ENCODE assay signal across 1 cellular context in genomic region chr2:54862742-54863141, GRCh38.
TF ChIP-seq lines count a peak whose summit lies in the region.

No MANE protein-coding gene starts in this region.

TF ChIP-seq in GM23338, 12 proteins besides CTCF, POLR2A, EP300 and RAD21 (continued from another document):
- no peak for TF ChIP-seq REST (IDR thresholded peaks at IDR 0.05; ENCODE audit: unreplicated experiment)
- no peak for TF ChIP-seq NANOG (IDR thresholded peaks at IDR 0.05; ENCODE audit: borderline replicate concordance)
- no peak for TF ChIP-seq JUNB (IDR thresholded peaks at IDR 0.05; ENCODE audit: unreplicated experiment)
- no peak for TF ChIP-seq EZH2phosphoT487 (IDR thresholded peaks at IDR 0.05; ENCODE audit: unreplicated experiment)
- TF ChIP-seq ZNF114 (CRISPR knock-in tag; IDR thresholded peaks at IDR 0.05), result no peak
- TF ChIP-seq ZNF462 (CRISPR knock-in tag; IDR thresholded peaks at IDR 0.05), result no peak
- TF ChIP-seq POLR2AphosphoS5 (IDR thresholded peaks at IDR 0.05; ENCODE audit: low read depth), result no peak
- no peak for TF ChIP-seq ZNF331 (CRISPR knock-in tag; IDR thresholded peaks at IDR 0.05; ENCODE audit: low read depth)
- no peak for TF ChIP-seq ETS1 (IDR thresholded peaks at IDR 0.05)
- TF ChIP-seq EZH2 (IDR thresholded peaks at IDR 0.05; ENCODE audit: low read depth, unreplicated experiment), result no peak
- TF ChIP-seq CREB1 (CRISPR knock-in tag; IDR thresholded peaks at IDR 0.05; ENCODE audit: low read depth), result no peak
